29 cellular contexts compared by ENCODE assay signal in the genomic region with DNA sequence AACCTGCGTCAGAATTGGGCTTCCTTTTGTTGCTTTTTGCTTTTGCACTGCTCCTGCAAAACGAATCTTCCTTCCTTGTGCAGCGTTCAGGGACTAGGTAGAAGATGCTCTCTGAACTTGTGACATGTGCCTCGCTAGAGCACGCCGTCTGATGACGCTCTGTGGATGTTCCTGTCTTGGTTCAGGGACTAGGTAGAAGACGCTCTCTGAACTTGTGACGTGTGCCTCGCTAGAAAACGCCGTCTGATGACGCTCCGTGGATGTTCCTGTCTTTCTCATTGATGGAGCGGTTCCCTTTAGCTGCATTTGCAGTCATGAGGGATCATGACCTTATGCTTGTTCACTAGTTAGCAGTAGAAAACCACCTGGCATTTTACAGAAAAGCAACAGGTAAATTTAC.
"Had no signal": no experiment of that assay in that cellular context is flagged by ENCODE, and none has a peak within 500 bp of the region (broad histone marks: within the 10 kb centered on the region; RNA-seq: fewer than 3 reads in every experiment).

No MANE protein-coding gene starts in this region.

- FAIRE-seq: urothelium cell line had no signal

- H3K27ac ChIP-seq: ovary, parathyroid adenoma, psoas muscle, skin epidermis, spleen, suprapubic skin, testis, tibial artery, transverse colon, upper lobe of left lung, vagina had no signal

- H3K9me3 ChIP-seq: ovary, psoas muscle, spleen, suprapubic skin, testis, tibial artery, transverse colon, upper lobe of left lung, vagina had no signal

- ATAC-seq: naive thymus-derived CD4-positive, alpha-beta T cell; natural killer cell; psoas muscle; right cardiac atrium; sciatic nerve; stimulated activated memory B cell treated with anti-CD40 and anti-IgM and Interleukin-4, amounts not matched to agents 10 μg/mL and 1 μg/mL and 100 μg/mL, for 72 hours; stimulated activated naive CD8-positive, alpha-beta T cell treated with anti-CD3 and anti-CD28 coated beads, Interleukin-15, amount 100 ng/mL, for 72 hours; stimulated activated naive CD8-positive, alpha-beta T cell treated with anti-CD3 and anti-CD28 coated beads, Interleukin-15, Interleukin-2, amounts not matched to agents 100 U/mL and 50 U/mL, for 24 hours had no signal

- H3K27me3 ChIP-seq: ovary, testis, tibial artery, upper lobe of left lung, vagina had no signal

- H3K9ac ChIP-seq: parathyroid adenoma had no signal

- H3K4me1 ChIP-seq: parathyroid adenoma, psoas muscle, spleen, suprapubic skin, testis, tibial artery, transverse colon, upper lobe of left lung, vagina had no signal

- DNase-seq: naive thymus-derived CD4-positive, alpha-beta T cell; natural killer cell; occipital lobe; ovary; posterior cingulate gyrus; psoas muscle; right cardiac atrium; spleen; stimulated activated CD4-positive, alpha-beta T cell treated with anti-CD3 and anti-CD28 coated beads, Interleukin-12 subunit alpha, Interleukin-12 subunit beta, amount 100 ng/mL, for 4 hours; stimulated activated CD4-positive, alpha-beta T cell treated with anti-CD3 and anti-CD28 coated beads, Interleukin-1b, Interleukin-23, amount 100 ng/mL, for 48 hours; stimulated activated CD4-positive, alpha-beta T cell treated with anti-CD3 and anti-CD28 coated beads, Interleukin-4, amount 100 ng/mL, for 1 hour; stimulated activated CD4-positive, alpha-beta T cell treated with anti-CD3 and anti-CD28 coated beads, Interleukin-4, amount 100 ng/mL, for 4 hours; stimulated activated CD8-positive, alpha-beta memory T cell treated with anti-CD3 and anti-CD28 coated beads, Interleukin-4, amount 100 ng/mL, for 48 hours; stimulated activated naive CD4-positive, alpha-beta T cell; stimulated activated naive CD8-positive, alpha-beta T cell treated with anti-CD3 and anti-CD28 coated beads, Interleukin-15, amount 100 ng/mL, for 72 hours; stimulated activated naive CD8-positive, alpha-beta T cell treated with anti-CD3 and anti-CD28 coated beads, Interleukin-15, Interleukin-2, amounts not matched to agents 100 U/mL and 50 U/mL, for 24 hours; substantia nigra; testis; transverse colon had no signal

- H3K4me3 ChIP-seq: ovary, psoas muscle, skin epidermis, smooth muscle cell, spleen, suprapubic skin, testis, tibial artery, transverse colon, upper lobe of left lung, vagina had no signal

- H3K4me2 ChIP-seq: smooth muscle cell had no signal

- H2AFZ ChIP-seq: parathyroid adenoma had no signal

- H3K36me3 ChIP-seq: ovary, spleen, suprapubic skin, tibial artery, transverse colon, upper lobe of left lung, vagina had no signal

- H3K79me2 ChIP-seq: parathyroid adenoma had no signal
